In the genomic region with DNA sequence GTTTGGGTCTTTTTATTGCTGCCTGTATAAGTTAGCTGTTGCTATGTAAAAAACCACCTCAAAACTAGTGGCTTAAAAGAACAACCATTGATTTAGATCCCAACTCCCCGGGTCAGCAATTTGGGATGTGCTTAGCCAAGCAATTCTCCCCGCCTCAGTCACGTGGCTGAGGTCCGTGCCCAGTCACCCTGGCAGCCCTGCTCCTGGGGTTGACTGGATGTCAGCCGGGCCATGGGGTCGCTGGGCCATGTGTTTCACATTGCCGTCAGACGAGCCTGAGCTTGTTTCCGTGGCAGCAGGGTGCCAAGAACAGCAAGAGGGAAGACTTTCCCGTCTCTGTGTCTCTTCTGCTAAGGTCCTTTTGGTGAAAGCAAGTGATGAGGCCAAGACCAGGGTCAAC, we compare ENCODE assay signal across 19 cellular contexts.
"Had no signal": no experiment of that assay in that cellular context is flagged by ENCODE, and none has a peak within 500 bp of the region (broad histone marks: within the 10 kb centered on the region; RNA-seq: fewer than 3 reads in every experiment).

No MANE protein-coding gene starts in this region.

- H3K4me1 ChIP-seq: spleen had no signal

- H3K27ac ChIP-seq: esophagus muscularis mucosa, spleen, tibial artery had no signal

- ATAC-seq: activated CD4-positive, CD25-positive, alpha-beta regulatory T cell treated with anti-CD3 and anti-CD28 coated beads, Interleukin-2, amount 50 U/mL, for 24 hours; left cardiac atrium; natural killer cell treated with Interleukin-12 subunit alpha and Interleukin-12 subunit beta and Interleukin-15 and Interleukin-18, amount 100 ng/mL, for 72 hours; stimulated activated memory B cell treated with anti-CD40 and anti-IgM and Interleukin-4, amounts not matched to agents 10 μg/mL and 1 μg/mL and 100 μg/mL, for 72 hours had no signal

- H3K36me3 ChIP-seq: esophagus muscularis mucosa, spleen, tibial artery had no signal

- H3K4me3 ChIP-seq: esophagus muscularis mucosa, lung, spleen, tibial artery had no signal

- DNase-seq: activated CD4-positive, alpha-beta T cell treated with anti-CD3 and anti-CD28 coated beads, Interleukin-2, amount 10 ng/mL, durations not matched to agents 7 days and 5 days; activated CD8-positive, alpha-beta memory T cell treated with anti-CD3 and anti-CD28 coated beads for 24 hours; activated CD8-positive, alpha-beta memory T cell treated with anti-CD3 and anti-CD28 coated beads, Interleukin-2, amount 50 U/mL, for 48 hours; activated effector memory CD4-positive, alpha-beta T cell treated with Interleukin-2 at 50 U/mL for 16 hours; activated naive CD4-positive, alpha-beta T cell treated with anti-CD3 and anti-CD28 coated beads, Interleukin-2, amount 10 ng/mL, durations not matched to agents 7 days and 5 days; activated T-cell treated with anti-CD3 and anti-CD28 coated beads, Interleukin-2, amount 50 U/mL, for 48 hours; cerebellar nuclear complex; dermis blood vessel endothelial cell; effector memory CD4-positive, alpha-beta T cell; left cardiac atrium; spleen; stimulated activated CD4-positive, alpha-beta T cell treated with anti-CD3 and anti-CD28 coated beads, Interleukin-4, amount 100 ng/mL, for 4 hours; T1000; tibial artery had no signal

- H3K9me3 ChIP-seq: esophagus muscularis mucosa, tibial artery had no signal

- H3K27me3 ChIP-seq: spleen, tibial artery had no signal
